In genomic region chr4:128979934-128980333, GRCh38 we compare ENCODE assay signal across 13 cellular contexts.
DNase-seq lines count a peak whose midpoint lies in the region; ATAC-seq, FAIRE-seq and TF ChIP-seq lines count a peak whose summit lies in the region.
"Had no signal": no experiment of that assay in that cellular context is flagged by ENCODE, and none has a peak within 500 bp of the region (broad histone marks: within the 10 kb centered on the region; RNA-seq: fewer than 3 reads in every experiment).

No MANE protein-coding gene starts in this region.

- H3K27ac ChIP-seq in right lobe of liver, result no peak overlapping the region
- H3K27ac ChIP-seq: prostate gland had no signal

- no peak for TF ChIP-seq CTCF in AG09319 (IDR thresholded peaks at IDR 0.05; ENCODE audit: low read depth, low read length)
- no peak for TF ChIP-seq CTCF in LNCaP clone FGC (IDR thresholded peaks at IDR 0.05; ENCODE audit: control insufficient read depth, extremely low read depth, insufficient read depth)
- TF ChIP-seq CTCF in kidney epithelial cell (IDR thresholded peaks at IDR 0.05; ENCODE audit: insufficient read depth, low read length, poor library complexity, severe bottlenecking), result no peak
- no peak for TF ChIP-seq CTCF in right lobe of liver (IDR thresholded peaks at IDR 0.05)

- no peaks in the 10 kb centered on the region for H3K4me1 ChIP-seq in right lobe of liver
- H3K4me1 ChIP-seq: HAP-1, prostate gland had no signal

- no peak for FAIRE-seq in urothelium cell line (lab: Jason Lieb, UNC)

- H3K36me3 ChIP-seq in kidney epithelial cell (ENCODE audit: control insufficient read depth, insufficient read depth, low read length) (no peaks in the 10 kb centered on the region), right lobe of liver (no peaks in the 10 kb centered on the region)
- H3K36me3 ChIP-seq: HAP-1, prostate gland had no signal

- no peaks in the 10 kb centered on the region for H3K9me3 ChIP-seq in right lobe of liver
- H3K9me3 ChIP-seq: HAP-1, prostate gland had no signal

- H3K4me3 ChIP-seq in LNCaP clone FGC (ENCODE audit: low read depth, low read length), result no peak overlapping the region
- no peak overlapping the region for H3K4me3 ChIP-seq in kidney epithelial cell (ENCODE audit: low read depth, low read length)
- no peak overlapping the region for H3K4me3 ChIP-seq in right lobe of liver
- H3K4me3 ChIP-seq: HAP-1, prostate gland had no signal

- intact Hi-C loops in right lobe of liver (cut with DNase I), result no loop called here

- DNase-seq in AG09319 (ENCODE audit: extremely low read depth, low read depth) (peak; percentile 63), LNCaP clone FGC (ENCODE audit: low read depth) (peak; percentile 27), brain pericyte (ENCODE audit: low read depth, low spot score) (peak; percentile 7), kidney epithelial cell (ENCODE audit: low read depth) (peak; percentile 69), right lobe of liver (no peak), urothelium cell line (ENCODE audit: low spot score) (no peak), NCI-H1930 (lab: John Stamatoyannopoulos, UW) (no peak)
- DNase-seq: caudate nucleus, COR-L47, NCI-H2107 had no signal

- TF ChIP-seq POLR2A in right lobe of liver (IDR thresholded peaks at IDR 0.05), result no peak

- ATAC-seq in right lobe of liver (no peak), GM18873 (IDR thresholded peaks at IDR 0.05; ENCODE audit: low FRiP score, unreplicated experiment) (no peak)

- no peaks in the 10 kb centered on the region for H3K27me3 ChIP-seq in kidney epithelial cell (ENCODE audit: control insufficient read depth, insufficient read depth, low read length)
- no peaks in the 10 kb centered on the region for H3K27me3 ChIP-seq in right lobe of liver

Comparison
In these comparisons a context has a peak if more than half of its experiments do, and no peak if none do; other contexts are left out.
1. DNase-seq: peak in AG09319 (single experiment), LNCaP clone FGC (single experiment), brain pericyte (single experiment) and kidney epithelial cell (single experiment); none in right lobe of liver (0 of 3), urothelium cell line (single experiment) and NCI-H1930 (0 of 2).